Comparison of ENCODE assay signal across 1 cellular context in the genomic region with DNA sequence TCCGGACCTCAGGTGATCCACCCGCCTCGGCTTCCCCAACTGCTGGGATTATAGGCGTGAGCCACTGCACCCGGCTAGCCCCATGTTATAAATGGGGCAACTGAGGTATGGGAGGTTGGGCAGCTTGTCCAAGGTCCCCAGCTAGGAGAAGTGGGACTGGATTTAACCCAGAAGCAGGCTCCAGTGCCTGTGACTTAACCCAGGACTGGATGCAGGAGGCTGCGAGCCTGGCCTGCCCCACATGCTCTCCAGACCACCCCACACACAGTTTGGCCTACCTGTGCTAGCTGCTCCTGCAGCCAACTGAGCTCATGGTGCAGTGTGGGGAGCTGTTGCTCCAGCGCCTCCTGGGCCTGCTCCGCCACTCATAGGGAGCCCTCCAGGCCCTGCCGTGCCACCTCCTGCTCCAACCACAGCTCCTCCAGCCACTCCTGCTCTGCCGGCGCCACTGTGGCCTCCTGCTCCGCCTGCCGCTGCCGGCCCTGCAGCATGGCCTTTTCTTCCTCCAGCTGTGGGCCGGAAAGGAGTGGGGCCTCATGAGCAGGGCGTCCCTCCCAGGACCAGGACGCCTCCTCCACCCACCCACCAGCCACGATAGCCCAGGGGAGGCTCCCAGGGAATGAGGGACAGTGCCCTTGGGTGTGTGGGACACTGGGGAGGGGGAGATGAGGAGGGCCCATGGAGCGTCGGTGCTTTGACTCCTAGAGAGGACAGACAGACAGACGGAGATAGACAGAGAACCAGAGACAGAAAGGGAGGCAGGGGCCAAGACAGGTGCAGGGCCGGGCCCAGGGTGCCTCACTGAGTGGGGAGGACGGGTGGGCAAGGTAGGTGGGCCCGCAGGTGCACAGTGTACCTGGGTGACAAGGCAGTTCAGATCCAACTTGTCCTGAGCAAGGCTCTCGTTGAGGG.
TF ChIP-seq lines count a peak whose summit lies in the region.

No MANE protein-coding gene starts in this region.

TF ChIP-seq in K562, 482 proteins besides CTCF, POLR2A, EP300 and RAD21 (continued from another document):
- TF ChIP-seq, protein P1, sequence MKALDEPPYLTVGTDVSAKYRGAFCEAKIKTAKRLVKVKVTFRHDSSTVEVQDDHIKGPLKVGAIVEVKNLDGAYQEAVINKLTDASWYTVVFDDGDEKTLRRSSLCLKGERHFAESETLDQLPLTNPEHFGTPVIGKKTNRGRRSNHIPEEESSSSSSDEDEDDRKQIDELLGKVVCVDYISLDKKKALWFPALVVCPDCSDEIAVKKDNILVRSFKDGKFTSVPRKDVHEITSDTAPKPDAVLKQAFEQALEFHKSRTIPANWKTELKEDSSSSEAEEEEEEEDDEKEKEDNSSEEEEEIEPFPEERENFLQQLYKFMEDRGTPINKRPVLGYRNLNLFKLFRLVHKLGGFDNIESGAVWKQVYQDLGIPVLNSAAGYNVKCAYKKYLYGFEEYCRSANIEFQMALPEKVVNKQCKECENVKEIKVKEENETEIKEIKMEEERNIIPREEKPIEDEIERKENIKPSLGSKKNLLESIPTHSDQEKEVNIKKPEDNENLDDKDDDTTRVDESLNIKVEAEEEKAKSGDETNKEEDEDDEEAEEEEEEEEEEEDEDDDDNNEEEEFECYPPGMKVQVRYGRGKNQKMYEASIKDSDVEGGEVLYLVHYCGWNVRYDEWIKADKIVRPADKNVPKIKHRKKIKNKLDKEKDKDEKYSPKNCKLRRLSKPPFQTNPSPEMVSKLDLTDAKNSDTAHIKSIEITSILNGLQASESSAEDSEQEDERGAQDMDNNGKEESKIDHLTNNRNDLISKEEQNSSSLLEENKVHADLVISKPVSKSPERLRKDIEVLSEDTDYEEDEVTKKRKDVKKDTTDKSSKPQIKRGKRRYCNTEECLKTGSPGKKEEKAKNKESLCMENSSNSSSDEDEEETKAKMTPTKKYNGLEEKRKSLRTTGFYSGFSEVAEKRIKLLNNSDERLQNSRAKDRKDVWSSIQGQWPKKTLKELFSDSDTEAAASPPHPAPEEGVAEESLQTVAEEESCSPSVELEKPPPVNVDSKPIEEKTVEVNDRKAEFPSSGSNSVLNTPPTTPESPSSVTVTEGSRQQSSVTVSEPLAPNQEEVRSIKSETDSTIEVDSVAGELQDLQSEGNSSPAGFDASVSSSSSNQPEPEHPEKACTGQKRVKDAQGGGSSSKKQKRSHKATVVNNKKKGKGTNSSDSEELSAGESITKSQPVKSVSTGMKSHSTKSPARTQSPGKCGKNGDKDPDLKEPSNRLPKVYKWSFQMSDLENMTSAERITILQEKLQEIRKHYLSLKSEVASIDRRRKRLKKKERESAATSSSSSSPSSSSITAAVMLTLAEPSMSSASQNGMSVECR (CRISPR knock-in tag; IDR thresholded peaks at IDR 0.05): peak; percentile 82; the same call in 1 of the 2 replicates
- TF ChIP-seq, protein P2, sequence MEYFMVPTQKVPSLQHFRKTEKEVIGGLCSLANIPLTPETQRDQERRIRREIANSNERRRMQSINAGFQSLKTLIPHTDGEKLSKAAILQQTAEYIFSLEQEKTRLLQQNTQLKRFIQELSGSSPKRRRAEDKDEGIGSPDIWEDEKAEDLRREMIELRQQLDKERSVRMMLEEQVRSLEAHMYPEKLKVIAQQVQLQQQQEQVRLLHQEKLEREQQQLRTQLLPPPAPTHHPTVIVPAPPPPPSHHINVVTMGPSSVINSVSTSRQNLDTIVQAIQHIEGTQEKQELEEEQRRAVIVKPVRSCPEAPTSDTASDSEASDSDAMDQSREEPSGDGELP (CRISPR knock-in tag; IDR thresholded peaks at IDR 0.05; ENCODE audit: borderline replicate concordance): 0 out of 2 replicates have a peak, but pooled peaks have one; percentile 10
- TF ChIP-seq CBFA2T2 (conservative IDR thresholded peaks at IDR 0.05) (no peak), ZKSCAN1 (IDR thresholded peaks at IDR 0.05; ENCODE audit: low read depth, low read length) (no peak), U2AF1 (optimal IDR thresholded peaks at IDR 0.05; ENCODE audit: low read depth, low read length) (no peak), SIRT6 (IDR thresholded peaks at IDR 0.05; ENCODE audit: low read depth, low read length) (no peak), BRD9 (IDR thresholded peaks at IDR 0.05; ENCODE audit: low read depth, partially characterized antibody) (no peak), IFI16 (CRISPR knock-in tag; IDR thresholded peaks at IDR 0.05) (no peak)
- TF ChIP-seq, protein P3, sequence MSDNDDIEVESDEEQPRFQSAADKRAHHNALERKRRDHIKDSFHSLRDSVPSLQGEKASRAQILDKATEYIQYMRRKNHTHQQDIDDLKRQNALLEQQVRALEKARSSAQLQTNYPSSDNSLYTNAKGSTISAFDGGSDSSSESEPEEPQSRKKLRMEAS (CRISPR knock-in tag; IDR thresholded peaks at IDR 0.05): peak; percentile 65
